Comparison of ENCODE assay signal across 14 cellular contexts in genomic region chr7:76346778-76347177, GRCh38. TPM values are rescaled to one million over a fixed set of nuclear protein-coding genes. Genes with fewer than 3 reads are reported as not detected.
DNase-seq lines count a peak whose midpoint lies in the region; ATAC-seq and TF ChIP-seq lines count a peak whose summit lies in the region.
"Had no signal": no experiment of that assay in that cellular context is flagged by ENCODE, and none has a peak within 500 bp of the region (broad histone marks: within the 10 kb centered on the region; RNA-seq: fewer than 3 reads in every experiment).

No MANE protein-coding gene starts in this region.

- no peaks in the 10 kb centered on the region for H3K9me3 ChIP-seq in Caco-2
- H3K9me3 ChIP-seq in cardiac muscle cell (ENCODE audit: low read depth), result no peaks in the 10 kb centered on the region

- H3K36me3 ChIP-seq in Caco-2 (ENCODE audit: control insufficient read depth, insufficient read depth, low read length) (peaks cover 10% of the 10 kb centered on the region), cardiac muscle cell (peaks cover 30% of the 10 kb centered on the region)

- H3K9me3 Mint-ChIP-seq in Caco-2 (ENCODE audit: unreplicated experiment) (no peaks in the 10 kb centered on the region), nephron progenitor cell (peaks cover 21% of the 10 kb centered on the region)
- H3K9me3 Mint-ChIP-seq in activated CD4-positive, alpha-beta memory T cell treated with anti-CD3 and anti-CD28 coated beads for 36 hours, result no peaks in the 10 kb centered on the region

- H3K27ac Mint-ChIP-seq in Caco-2 (ENCODE audit: unreplicated experiment) (peak overlapping the region; percentile 37), nephron progenitor cell (peak overlapping the region; percentile 60)
- H3K27ac Mint-ChIP-seq in activated CD4-positive, alpha-beta memory T cell treated with anti-CD3 and anti-CD28 coated beads for 36 hours, result peak overlapping the region; percentile 61

- peaks cover 99% of the 10 kb centered on the region for H3K36me3 Mint-ChIP-seq in Caco-2 (ENCODE audit: insufficient read depth, unreplicated experiment)
- peaks cover 61% of the 10 kb centered on the region for H3K36me3 Mint-ChIP-seq in activated CD4-positive, alpha-beta memory T cell treated with anti-CD3 and anti-CD28 coated beads for 36 hours
- H3K36me3 Mint-ChIP-seq in nephron progenitor cell (ENCODE audit: low read depth), result peaks cover 94% of the 10 kb centered on the region

- ATAC-seq in HG03159 (IDR thresholded peaks at IDR 0.05; ENCODE audit: unreplicated experiment) (no peak), HG03039 (IDR thresholded peaks at IDR 0.05; ENCODE audit: unreplicated experiment) (no peak)

- no TSS peak for BruUV-seq in Caco-2 (replicated peaks; lab: Mats Ljungman, UMichigan)

- DNase-seq in Caco-2, result no peak
- no peak for DNase-seq in activated CD4-positive, alpha-beta memory T cell treated with anti-CD3 and anti-CD28 coated beads for 36 hours
- peak in 1 of 2 donors; percentile 25 for DNase-seq in cardiac muscle cell (ENCODE audit: low read depth in 1 of 2, low spot score in 1 of 2)
- no peak for DNase-seq in nephron progenitor cell
- no peak for DNase-seq in DMS53 treated with DMSO at 0.1 percent for 48 hours (lab: John Stamatoyannopoulos, UW; ENCODE audit: unreplicated experiment)
- no peak for DNase-seq in GM10248 (ENCODE audit: extremely low spot score)
- DNase-seq: activated T-cell treated with anti-CD3 and anti-CD28 coated beads for 4 hours, DMS153, hypothalamus, NCI-H748 treated with DMSO at 0.1 percent for 48 hours, nucleus accumbens had no signal

- H3K27me3 Mint-ChIP-seq in Caco-2 (ENCODE audit: insufficient read depth, unreplicated experiment) (no peaks in the 10 kb centered on the region), nephron progenitor cell (ENCODE audit: low read depth, poor library complexity) (no peaks in the 10 kb centered on the region)
- H3K27me3 Mint-ChIP-seq in activated CD4-positive, alpha-beta memory T cell treated with anti-CD3 and anti-CD28 coated beads for 36 hours, result no peaks in the 10 kb centered on the region

- POLR2A ChIA-PET in Caco-2 (lab: Charles Lee), result no interaction called here
- POLR2A ChIA-PET in activated CD4-positive, alpha-beta memory T cell treated with anti-CD3 and anti-CD28 coated beads for 36 hours (lab: Charles Lee), result no interaction called here
- POLR2A ChIA-PET in GM10248 (lab: Yijun Ruan, JAX), result no interaction called here

- TF ChIP-seq CTCF in Caco-2 (IDR thresholded peaks at IDR 0.05; ENCODE audit: insufficient read depth in 1 of 2, low read depth in 1 of 2, low read length in 1 of 2, severe bottlenecking in 1 of 2, unreplicated experiment in 1 of 2) (no peak), cardiac muscle cell (IDR thresholded peaks at IDR 0.05; ENCODE audit: low read depth, low read length) (no peak), nephron progenitor cell (IDR thresholded peaks at IDR 0.05) (no peak), GM10248 (IDR thresholded peaks at IDR 0.05; ENCODE audit: control extremely low read depth, extremely low read depth, low read depth, missing control alignments) (no peak)

- H3K4me3 Mint-ChIP-seq in Caco-2 (ENCODE audit: unreplicated experiment) (peak overlapping the region; percentile 1), nephron progenitor cell (no peak overlapping the region)
- H3K4me3 Mint-ChIP-seq in activated CD4-positive, alpha-beta memory T cell treated with anti-CD3 and anti-CD28 coated beads for 36 hours, result no peak overlapping the region

- intact Hi-C loops in Caco-2 (cut with micrococcal nuclease; ENCODE audit: unreplicated experiment), result no loop called here
- intact Hi-C loops in activated CD4-positive, alpha-beta memory T cell treated with anti-CD3 and anti-CD28 coated beads for 36 hours (cut with micrococcal nuclease), result no loop called here

- CTCF ChIA-PET in Caco-2 (lab: Charles Lee) (no interaction called here), GM10248 (lab: Yijun Ruan, JAX) (no interaction called here)
- CTCF ChIA-PET in activated CD4-positive, alpha-beta memory T cell treated with anti-CD3 and anti-CD28 coated beads for 36 hours (lab: Charles Lee), result no interaction called here

- H3K4me1 Mint-ChIP-seq in Caco-2 (ENCODE audit: low read depth, unreplicated experiment), result peaks cover 29% of the 10 kb centered on the region
- H3K4me1 Mint-ChIP-seq in activated CD4-positive, alpha-beta memory T cell treated with anti-CD3 and anti-CD28 coated beads for 36 hours (ENCODE audit: low read depth), result peaks cover 70% of the 10 kb centered on the region
- peaks cover 13% of the 10 kb centered on the region for H3K4me1 Mint-ChIP-seq in nephron progenitor cell

- no peaks in the 10 kb centered on the region for H3K27me3 ChIP-seq in Caco-2 (replicated peaks; ENCODE audit: control insufficient read depth, insufficient read depth, low read length)
- no peaks in the 10 kb centered on the region for H3K27me3 ChIP-seq in cardiac muscle cell

- peak overlapping the region; percentile 37 for H3K27ac ChIP-seq in cardiac muscle cell

- H3K4me1 ChIP-seq in Caco-2 (0 out of 2 replicates have a peak, but pooled peaks cover 8% of the 10 kb centered on the region), cardiac muscle cell (ENCODE audit: low read depth) (peaks cover 9% of the 10 kb centered on the region)

- H3K4me3 ChIP-seq in Caco-2 (ENCODE audit: low read depth, low read length) (no peak overlapping the region), cardiac muscle cell (no peak overlapping the region)
- H3K4me3 ChIP-seq: coronary artery had no signal

RNA-seq across cellular contexts. Expression of gene YWHAG, which starts 12.0 kb away (rescaled TPM):
- 141 and 150 TPM in 2 replicates for total RNA-seq in Caco-2 (2022)
- total RNA-seq in activated CD4-positive, alpha-beta memory T cell treated with anti-CD3 and anti-CD28 coated beads for 36 hours, result 100 to 1,000 TPM; 127 TPM
- total RNA-seq in cardiac muscle cell, result 90.5 and 97.9 TPM in 2 replicates
- 25.0 and 29.2 TPM in 2 replicates for polyA plus RNA-seq in cardiac muscle cell

RNA-seq across cellular contexts. Expression of gene HSPB1, which starts 44.3 kb away (rescaled TPM):
- 82.1 and 89.1 TPM in 2 replicates for total RNA-seq in Caco-2 (2022)
- total RNA-seq in activated CD4-positive, alpha-beta memory T cell treated with anti-CD3 and anti-CD28 coated beads for 36 hours, result 100 to 1,000 TPM; 119 to 127 TPM
- 1,267 and 1,807 TPM in 2 replicates for total RNA-seq in cardiac muscle cell
- polyA plus RNA-seq in cardiac muscle cell, result 2,642 and 3,793 TPM in 2 replicates
